ENCODE assay signal across 9 cellular contexts in the genomic region with DNA sequence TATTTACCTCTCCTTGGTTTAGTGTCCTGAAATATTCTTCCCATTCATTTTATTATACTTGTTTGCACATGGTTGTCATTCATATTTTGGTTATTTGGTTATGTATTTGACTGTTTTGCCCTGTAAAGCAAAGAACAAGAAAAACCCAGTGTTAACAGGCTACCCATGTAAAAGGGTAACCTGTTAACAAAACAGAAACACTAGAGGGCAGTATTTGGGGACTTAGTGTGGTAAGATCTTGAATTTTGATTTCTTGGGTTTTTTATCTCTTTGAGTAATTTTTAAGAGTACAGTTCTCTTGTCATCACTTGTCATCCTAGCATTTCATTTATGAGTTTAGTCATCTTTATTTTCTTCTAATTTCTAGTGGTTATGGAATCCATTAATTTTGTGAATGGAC. TPM values are rescaled to one million over a fixed set of nuclear protein-coding genes. Genes with fewer than 3 reads are reported as not detected.
DNase-seq lines count a peak whose midpoint lies in the region; ATAC-seq, FAIRE-seq and TF ChIP-seq lines count a peak whose summit lies in the region.
"Had no signal": no experiment of that assay in that cellular context is flagged by ENCODE, and none has a peak within 500 bp of the region (broad histone marks: within the 10 kb centered on the region; RNA-seq: fewer than 3 reads in every experiment).

No MANE protein-coding gene starts in this region.

- H3K36me3 ChIP-seq in SK-N-SH (replicated peaks in 1 of 2; ENCODE audit: control insufficient read depth in 1 of 2, insufficient read depth in 2 of 2, low read length in 1 of 2) (peaks cover 19 to 54% of the 10 kb centered on the region in 2 experiments), upper lobe of left lung (peaks cover 0 to 44% (median 4%) of the 10 kb centered on the region in 4 donors)

- H3K9me3 ChIP-seq in SK-N-SH = no peaks in the 10 kb centered on the region
- no peaks in the 10 kb centered on the region for H3K9me3 ChIP-seq in upper lobe of left lung

- peak; percentile 44 for FAIRE-seq in GM12892 (lab: Jason Lieb, UNC)

- H3K27me3 ChIP-seq in SK-N-SH (ENCODE audit: insufficient read depth) = no peaks in the 10 kb centered on the region
- no peaks in the 10 kb centered on the region for H3K27me3 ChIP-seq in upper lobe of left lung

- peaks cover 26 to 53% (median 27%) of the 10 kb centered on the region in 3 donors for H3K36me3 Mint-ChIP-seq in immature natural killer cell
- H3K36me3 Mint-ChIP-seq in stimulated activated memory B cell treated with anti-CD40 and anti-IgM and Interleukin-4, amounts not matched to agents 10 μg/mL and 1 μg/mL and 100 μg/mL, for 72 hours = peaks cover 45% of the 10 kb centered on the region

- no peaks in the 10 kb centered on the region for H3F3A ChIP-seq in SK-N-SH (replicated peaks; ENCODE audit: insufficient read depth)

- H3K79me2 ChIP-seq in SK-N-SH (ENCODE audit: insufficient read depth) = no peaks in the 10 kb centered on the region

- no peak for TF ChIP-seq EP300 in SK-N-SH (IDR thresholded peaks at IDR 0.05; ENCODE audit: borderline replicate concordance in 1 of 2, low read depth in 1 of 2, low read length in 1 of 2)
- TF ChIP-seq EP300 in upper lobe of left lung (IDR thresholded peaks at IDR 0.05) = no peak

- peaks cover 0 to 3% (median 0%) of the 10 kb centered on the region in 3 donors for H3K27me3 Mint-ChIP-seq in immature natural killer cell (ENCODE audit: low read depth in 3 of 3)
- H3K27me3 Mint-ChIP-seq in stimulated activated memory B cell treated with anti-CD40 and anti-IgM and Interleukin-4, amounts not matched to agents 10 μg/mL and 1 μg/mL and 100 μg/mL, for 72 hours = no peaks in the 10 kb centered on the region
- H3K27me3 Mint-ChIP-seq: activated naive CD8-positive, alpha-beta T cell treated with anti-CD3 and anti-CD28 coated beads, Interleukin-2, amount 10 ng/mL, durations not matched to agents 7 days and 5 days had no signal

- no peak overlapping the region for H3K4me2 ChIP-seq in SK-N-SH

- peak; percentile 53 for TF ChIP-seq RAD21 in SK-N-SH (IDR thresholded peaks at IDR 0.05; ENCODE audit: low read length)

- no peak overlapping the region for H3K27ac Mint-ChIP-seq in immature natural killer cell
- H3K27ac Mint-ChIP-seq in stimulated activated memory B cell treated with anti-CD40 and anti-IgM and Interleukin-4, amounts not matched to agents 10 μg/mL and 1 μg/mL and 100 μg/mL, for 72 hours = no peak overlapping the region
- H3K27ac Mint-ChIP-seq: activated naive CD8-positive, alpha-beta T cell treated with anti-CD3 and anti-CD28 coated beads, Interleukin-2, amount 10 ng/mL, durations not matched to agents 7 days and 5 days had no signal

- no peak overlapping the region for H2AFZ ChIP-seq in SK-N-SH (ENCODE audit: low read depth)

- H3K4me3 ChIP-seq in SK-N-SH (ENCODE audit: low read depth in 2 of 2, low read length in 1 of 2) (no peak overlapping the region), upper lobe of left lung (no peak overlapping the region)

- H3K4me1 Mint-ChIP-seq in immature natural killer cell = no peaks in the 10 kb centered on the region
- H3K4me1 Mint-ChIP-seq in stimulated activated memory B cell treated with anti-CD40 and anti-IgM and Interleukin-4, amounts not matched to agents 10 μg/mL and 1 μg/mL and 100 μg/mL, for 72 hours = no peaks in the 10 kb centered on the region
- H3K4me1 Mint-ChIP-seq: activated naive CD8-positive, alpha-beta T cell treated with anti-CD3 and anti-CD28 coated beads, Interleukin-2, amount 10 ng/mL, durations not matched to agents 7 days and 5 days had no signal

- ATAC-seq in stimulated activated memory B cell treated with anti-CD40 and anti-IgM and Interleukin-4, amounts not matched to agents 10 μg/mL and 1 μg/mL and 100 μg/mL, for 72 hours = no peak
- ATAC-seq in upper lobe of left lung (ENCODE audit: low FRiP score in 2 of 2) = no peak

- DNase-seq in AG20443 (ENCODE audit: low spot score) (peak; percentile 26), GM12892 (ENCODE audit: insufficient read length) (no peak), SK-N-SH (peak; percentile 54), immature natural killer cell (peak in 2 of 3 donors; percentile 6 to 11), NCI-H526 treated with DMSO at 0.1 percent for 48 hours (lab: John Stamatoyannopoulos, UW) (no peak), upper lobe of left lung (no peak)
- DNase-seq in stimulated activated CD8-positive, alpha-beta memory T cell treated with anti-CD3 and anti-CD28 coated beads, Interleukin-4, amount 100 ng/mL, for 48 hours = no peak
- DNase-seq: activated naive CD8-positive, alpha-beta T cell treated with anti-CD3 and anti-CD28 coated beads, Interleukin-2, amount 10 ng/mL, durations not matched to agents 7 days and 5 days had no signal

- no peaks in the 10 kb centered on the region for H3K9me2 ChIP-seq in SK-N-SH

- H3K9ac ChIP-seq in SK-N-SH = no peak overlapping the region

- TF ChIP-seq POLR2A in GM12892 (IDR thresholded peaks at IDR 0.05; ENCODE audit: low read depth, low read length) (no peak), upper lobe of left lung (IDR thresholded peaks at IDR 0.05) (no peak)

- H3K9me3 Mint-ChIP-seq in immature natural killer cell = no peaks in the 10 kb centered on the region
- H3K9me3 Mint-ChIP-seq in stimulated activated memory B cell treated with anti-CD40 and anti-IgM and Interleukin-4, amounts not matched to agents 10 μg/mL and 1 μg/mL and 100 μg/mL, for 72 hours = no peaks in the 10 kb centered on the region
- H3K9me3 Mint-ChIP-seq: activated naive CD8-positive, alpha-beta T cell treated with anti-CD3 and anti-CD28 coated beads, Interleukin-2, amount 10 ng/mL, durations not matched to agents 7 days and 5 days had no signal

- POLR2A ChIA-PET in SK-N-SH (lab: Yijun Ruan, JAX) = no interaction called here

- H3K4me1 ChIP-seq in SK-N-SH (ENCODE audit: control insufficient read depth in 1 of 2, insufficient read depth in 2 of 2, low read depth in 1 of 2, low read length in 1 of 2) (no peaks in the 10 kb centered on the region), upper lobe of left lung (peaks cover 0 to 2% (median 0%) of the 10 kb centered on the region in 4 donors)

- TF ChIP-seq CTCF in SK-N-SH (IDR thresholded peaks at IDR 0.05) (peak; percentile 68), upper lobe of left lung (IDR thresholded peaks at IDR 0.05) (peak in 3 of 6 experiments; percentile 11 to 28 (median 27))

- H3K27ac ChIP-seq in SK-N-SH (ENCODE audit: low read depth in 2 of 2, low read length in 1 of 2) (no peak overlapping the region), upper lobe of left lung (peak overlapping the region in 1 of 4 donors; percentile 42)

- no peaks in the 10 kb centered on the region for H4K20me1 ChIP-seq in SK-N-SH (ENCODE audit: insufficient read depth)

- H3K4me3 Mint-ChIP-seq in immature natural killer cell = no peak overlapping the region
- H3K4me3 Mint-ChIP-seq in stimulated activated memory B cell treated with anti-CD40 and anti-IgM and Interleukin-4, amounts not matched to agents 10 μg/mL and 1 μg/mL and 100 μg/mL, for 72 hours = no peak overlapping the region
- H3K4me3 Mint-ChIP-seq: activated naive CD8-positive, alpha-beta T cell treated with anti-CD3 and anti-CD28 coated beads, Interleukin-2, amount 10 ng/mL, durations not matched to agents 7 days and 5 days had no signal

- CTCF ChIA-PET in SK-N-SH (lab: Yijun Ruan, JAX) = interaction anchor here (1.0 to 3.9 kb wide), 14 partner anchors 10 to 244 kb away, joined by 3 to 22 read pairs (median 4); no protein-coding TSS in a partner anchor

TF ChIP-seq in SK-N-SH, 30 proteins besides CTCF, POLR2A, EP300 and RAD21:
- TF ChIP-seq, protein P1, sequence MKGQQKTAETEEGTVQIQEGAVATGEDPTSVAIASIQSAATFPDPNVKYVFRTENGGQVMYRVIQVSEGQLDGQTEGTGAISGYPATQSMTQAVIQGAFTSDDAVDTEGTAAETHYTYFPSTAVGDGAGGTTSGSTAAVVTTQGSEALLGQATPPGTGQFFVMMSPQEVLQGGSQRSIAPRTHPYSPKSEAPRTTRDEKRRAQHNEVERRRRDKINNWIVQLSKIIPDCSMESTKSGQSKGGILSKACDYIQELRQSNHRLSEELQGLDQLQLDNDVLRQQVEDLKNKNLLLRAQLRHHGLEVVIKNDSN (IDR thresholded peaks at IDR 0.05; ENCODE audit: borderline replicate concordance, low read depth) = no peak
- peak; percentile 36; the same call in 1 of the 2 replicates for TF ChIP-seq SMC3 (IDR thresholded peaks at IDR 0.05; ENCODE audit: low read depth, low read length)

RNA-seq across cellular contexts. Expression of gene POLL, which starts 51.3 kb away (rescaled TPM):
- polyA plus RNA-seq in GM12892 (2012; ENCODE audit: missing spikeins) = 14.7 TPM
- polyA plus RNA-seq in SK-N-SH (2012; rRNA removed) = 22.0 and 27.3 TPM in 2 replicates
- 9.4 and 14.9 TPM in 2 replicates for polyA plus RNA-seq in SK-N-SH (2012; cell fraction: cytosol; rRNA removed)
- 88.4 and 98.1 TPM in 2 replicates for polyA plus RNA-seq in SK-N-SH (2012; cell fraction: nucleus; rRNA removed)
- 10 to 100 TPM; 11.7 to 15.5 (median 12.2) TPM for polyA plus RNA-seq in immature natural killer cell
- 10 to 100 TPM; 20.4 to 47.1 (median 31.5) TPM for total RNA-seq in upper lobe of left lung

RNA-seq across cellular contexts. Expression of gene DPCD, which starts 51.3 kb away (rescaled TPM):
- polyA plus RNA-seq in GM12892 (2012; ENCODE audit: missing spikeins) = 32.0 TPM
- polyA plus RNA-seq in SK-N-SH (2012; rRNA removed) (106 and 121 TPM in 2 replicates), immature natural killer cell (1 to 10 TPM in 2 of 3 donors, not detected in 1; 2.1 to 2.8 TPM)
- polyA plus RNA-seq in SK-N-SH (2012; cell fraction: cytosol; rRNA removed) = 136 and 144 TPM in 2 replicates
- 54.1 and 57.0 TPM in 2 replicates for polyA plus RNA-seq in SK-N-SH (2012; cell fraction: nucleus; rRNA removed)
- 10 to 100 TPM in 4 of 6 donors, 1 to 10 TPM in 2; 3.7 to 36.2 (median 15.1) TPM for total RNA-seq in upper lobe of left lung

Comparison
In these comparisons a context has a peak if more than half of its experiments do, and no peak if none do; other contexts are left out.
1. DNase-seq: peak in AG20443 (single experiment), SK-N-SH (single experiment) and immature natural killer cell (2 of 3); none in GM12892 (single experiment), stimulated activated CD8-positive, alpha-beta memory T cell treated with anti-CD3 and anti-CD28 coated beads, Interleukin-4, amount 100 ng/mL, for 48 hours (single experiment), NCI-H526 treated with DMSO at 0.1 percent for 48 hours (single experiment) and upper lobe of left lung (0 of 2).
2. RNA of gene DPCD, which starts 51.3 kb away (polyA plus RNA-seq): 54.1 to 144 TPM in SK-N-SH; 2.1 to 2.8 TPM in immature natural killer cell; every median in the first group is over 10 times any median in the second.